Comparison of ENCODE assay signal across 1 cellular context in the genomic region with DNA sequence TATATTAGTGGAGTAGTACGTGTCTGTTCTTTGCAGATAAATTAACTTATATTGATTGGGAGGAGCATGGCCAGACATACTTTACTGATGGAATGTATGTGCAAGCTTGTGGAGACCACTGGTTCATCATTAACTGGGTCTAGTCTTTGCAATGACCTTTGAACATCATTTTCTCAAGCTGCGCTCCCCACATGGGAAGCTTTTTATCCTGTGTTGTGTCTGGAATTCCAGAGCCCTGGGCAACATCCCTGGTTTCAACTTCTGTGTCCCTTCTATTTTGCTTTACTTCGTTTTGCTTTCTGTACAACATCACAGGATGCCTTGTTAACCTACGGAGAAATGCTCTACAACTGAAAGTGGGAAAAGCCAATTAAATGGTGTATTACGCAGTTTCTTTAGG.
TF ChIP-seq lines count a peak whose summit lies in the region.

No MANE protein-coding gene starts in this region.

TF ChIP-seq in HepG2, 621 proteins besides CTCF, POLR2A, EP300 and RAD21 (continued from another document and continues in another):
- TF ChIP-seq, protein P1, sequence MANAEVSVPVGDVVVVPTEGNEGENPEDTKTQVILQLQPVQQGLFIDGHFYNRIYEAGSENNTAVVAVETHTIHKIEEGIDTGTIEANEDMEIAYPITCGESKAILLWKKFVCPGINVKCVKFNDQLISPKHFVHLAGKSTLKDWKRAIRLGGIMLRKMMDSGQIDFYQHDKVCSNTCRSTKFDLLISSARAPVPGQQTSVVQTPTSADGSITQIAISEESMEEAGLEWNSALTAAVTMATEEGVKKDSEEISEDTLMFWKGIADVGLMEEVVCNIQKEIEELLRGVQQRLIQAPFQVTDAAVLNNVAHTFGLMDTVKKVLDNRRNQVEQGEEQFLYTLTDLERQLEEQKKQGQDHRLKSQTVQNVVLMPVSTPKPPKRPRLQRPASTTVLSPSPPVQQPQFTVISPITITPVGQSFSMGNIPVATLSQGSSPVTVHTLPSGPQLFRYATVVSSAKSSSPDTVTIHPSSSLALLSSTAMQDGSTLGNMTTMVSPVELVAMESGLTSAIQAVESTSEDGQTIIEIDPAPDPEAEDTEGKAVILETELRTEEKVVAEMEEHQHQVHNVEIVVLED (CRISPR knock-in tag; IDR thresholded peaks at IDR 0.05; ENCODE audit: borderline replicate concordance): no peak; the same call in 1 of the 2 replicates
- peak; percentile 84; the same call in 1 of the 2 replicates for TF ChIP-seq ZNF644 (CRISPR knock-in tag; IDR thresholded peaks at IDR 0.05; ENCODE audit: low read depth)
- TF ChIP-seq ATF7-NPFF (CRISPR knock-in tag; IDR thresholded peaks at IDR 0.05; ENCODE audit: low read depth): no peak
- no peak for TF ChIP-seq GTF2F1 (IDR thresholded peaks at IDR 0.05; ENCODE audit: low read length)
- TF ChIP-seq HMG20B (CRISPR knock-in tag; conservative IDR thresholded peaks at IDR 0.05): peak; percentile 27; the same call in 1 of the 2 replicates
- TF ChIP-seq HINFP (CRISPR knock-in tag; IDR thresholded peaks at IDR 0.05; ENCODE audit: low read depth): no peak
- no peak for TF ChIP-seq KLF6 (CRISPR knock-in tag; IDR thresholded peaks at IDR 0.05)
- no peak for TF ChIP-seq ZNF121 (CRISPR knock-in tag; IDR thresholded peaks at IDR 0.05)
- 0 out of 2 replicates have a peak, but pooled peaks have one; percentile 52 for TF ChIP-seq ZNF124 (CRISPR knock-in tag; IDR thresholded peaks at IDR 0.05)
- TF ChIP-seq NFE2L1 (CRISPR knock-in tag; IDR thresholded peaks at IDR 0.05; ENCODE audit: borderline replicate concordance): no peak
- peak; percentile 55 for TF ChIP-seq TBL1XR1 (IDR thresholded peaks at IDR 0.05; ENCODE audit: borderline replicate concordance, low read length, partially characterized antibody)
- TF ChIP-seq ZMAT3 (CRISPR knock-in tag; conservative IDR thresholded peaks at IDR 0.05): no peak
- TF ChIP-seq ZKSCAN8 (CRISPR knock-in tag; IDR thresholded peaks at IDR 0.05; ENCODE audit: borderline replicate concordance): peak; percentile 74; the same call in 1 of the 2 replicates
- no peak for TF ChIP-seq SUZ12 (IDR thresholded peaks at IDR 0.05; ENCODE audit: low read depth, low read length)
- TF ChIP-seq ZNF263 (CRISPR knock-in tag; IDR thresholded peaks at IDR 0.05): no peak
- no peak for TF ChIP-seq ELK4 (CRISPR knock-in tag; IDR thresholded peaks at IDR 0.05; ENCODE audit: borderline replicate concordance)
- no peak for TF ChIP-seq ZNF138 (CRISPR knock-in tag; IDR thresholded peaks at IDR 0.05; ENCODE audit: low read depth)
- peak; percentile 67 for TF ChIP-seq MAX (IDR thresholded peaks at IDR 0.05)
- TF ChIP-seq SKIL (CRISPR knock-in tag; IDR thresholded peaks at IDR 0.05; ENCODE audit: borderline replicate concordance): peak; percentile 98
- TF ChIP-seq MBNL3 (CRISPR knock-in tag; conservative IDR thresholded peaks at IDR 0.05): no peak
- TF ChIP-seq HES4 (CRISPR knock-in tag; IDR thresholded peaks at IDR 0.05; ENCODE audit: borderline replicate concordance): no peak
- TF ChIP-seq ARID2 (CRISPR knock-in tag; IDR thresholded peaks at IDR 0.05; ENCODE audit: borderline replicate concordance): no peak
- TF ChIP-seq ZNF350 (CRISPR knock-in tag; IDR thresholded peaks at IDR 0.05; ENCODE audit: borderline replicate concordance, low read depth): no peak
- no peak for TF ChIP-seq HMGA1 (CRISPR knock-in tag; conservative IDR thresholded peaks at IDR 0.05)
- no peak for TF ChIP-seq TERF1 (CRISPR knock-in tag; IDR thresholded peaks at IDR 0.05)
- no peak for TF ChIP-seq SRSF4 (IDR thresholded peaks at IDR 0.05; ENCODE audit: low read depth, low read length, poor library complexity, severe bottlenecking)
- TF ChIP-seq, protein P2, sequence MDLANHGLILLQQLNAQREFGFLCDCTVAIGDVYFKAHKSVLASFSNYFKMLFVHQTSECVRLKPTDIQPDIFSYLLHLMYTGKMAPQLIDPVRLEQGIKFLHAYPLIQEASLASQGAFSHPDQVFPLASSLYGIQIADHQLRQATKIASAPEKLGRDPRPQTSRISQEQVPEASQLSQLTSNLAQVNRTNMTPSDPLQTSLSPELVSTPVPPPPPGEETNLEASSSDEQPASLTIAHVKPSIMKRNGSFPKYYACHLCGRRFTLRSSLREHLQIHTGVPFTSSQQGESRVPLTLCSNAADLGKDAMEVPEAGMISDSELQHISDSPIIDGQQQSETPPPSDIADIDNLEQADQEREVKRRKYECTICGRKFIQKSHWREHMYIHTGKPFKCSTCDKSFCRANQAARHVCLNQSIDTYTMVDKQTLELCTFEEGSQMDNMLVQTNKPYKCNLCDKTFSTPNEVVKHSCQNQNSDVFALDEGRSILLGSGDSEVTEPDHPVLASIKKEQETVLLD (CRISPR knock-in tag; IDR thresholded peaks at IDR 0.05; ENCODE audit: low read depth): no peak
- no peak for TF ChIP-seq RAD51 (IDR thresholded peaks at IDR 0.05; ENCODE audit: borderline replicate concordance)
- TF ChIP-seq YEATS4 (CRISPR knock-in tag; IDR thresholded peaks at IDR 0.05; ENCODE audit: borderline replicate concordance): peak; percentile 53; the same call in 1 of the 2 replicates
- no peak for TF ChIP-seq IRX3 (CRISPR knock-in tag; IDR thresholded peaks at IDR 0.05; ENCODE audit: borderline replicate concordance, low read depth)
- TF ChIP-seq, protein P3, sequence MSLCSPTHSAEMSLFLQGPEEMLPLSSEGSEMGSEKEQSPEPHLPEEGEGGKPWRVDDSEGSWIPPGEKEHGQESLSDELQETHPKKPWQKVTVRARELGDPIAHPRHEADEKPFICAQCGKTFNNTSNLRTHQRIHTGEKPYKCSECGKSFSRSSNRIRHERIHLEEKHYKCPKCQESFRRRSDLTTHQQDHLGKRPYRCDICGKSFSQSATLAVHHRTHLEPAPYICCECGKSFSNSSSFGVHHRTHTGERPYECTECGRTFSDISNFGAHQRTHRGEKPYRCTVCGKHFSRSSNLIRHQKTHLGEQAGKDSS (CRISPR knock-in tag; IDR thresholded peaks at IDR 0.05; ENCODE audit: borderline replicate concordance, low read depth): no peak
- TF ChIP-seq CENPT (CRISPR knock-in tag; IDR thresholded peaks at IDR 0.05; ENCODE audit: low read depth): no peak
- no peak for TF ChIP-seq MXD4 (CRISPR knock-in tag; IDR thresholded peaks at IDR 0.05)
- TF ChIP-seq GATAD2A (CRISPR knock-in tag; IDR thresholded peaks at IDR 0.05): peak; percentile 88
- TF ChIP-seq, protein P4, sequence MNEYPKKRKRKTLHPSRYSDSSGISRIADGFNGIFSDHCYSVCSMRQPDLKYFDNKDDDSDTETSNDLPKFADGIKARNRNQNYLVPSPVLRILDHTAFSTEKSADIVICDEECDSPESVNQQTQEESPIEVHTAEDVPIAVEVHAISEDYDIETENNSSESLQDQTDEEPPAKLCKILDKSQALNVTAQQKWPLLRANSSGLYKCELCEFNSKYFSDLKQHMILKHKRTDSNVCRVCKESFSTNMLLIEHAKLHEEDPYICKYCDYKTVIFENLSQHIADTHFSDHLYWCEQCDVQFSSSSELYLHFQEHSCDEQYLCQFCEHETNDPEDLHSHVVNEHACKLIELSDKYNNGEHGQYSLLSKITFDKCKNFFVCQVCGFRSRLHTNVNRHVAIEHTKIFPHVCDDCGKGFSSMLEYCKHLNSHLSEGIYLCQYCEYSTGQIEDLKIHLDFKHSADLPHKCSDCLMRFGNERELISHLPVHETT (CRISPR knock-in tag; conservative IDR thresholded peaks at IDR 0.05): no peak
- TF ChIP-seq HDAC2 (CRISPR knock-in tag; IDR thresholded peaks at IDR 0.05): peak; percentile 83
- peak; percentile 42 for TF ChIP-seq JARID2 (CRISPR knock-in tag; IDR thresholded peaks at IDR 0.05; ENCODE audit: insufficient replicate concordance)
- no peak for TF ChIP-seq ZNF839 (CRISPR knock-in tag; IDR thresholded peaks at IDR 0.05; ENCODE audit: borderline replicate concordance)
- TF ChIP-seq CEBPB (IDR thresholded peaks at IDR 0.05; ENCODE audit: borderline replicate concordance, low read depth, low read length): peak; percentile 54; the same call in 1 of the 2 replicates
- no peak; the same call in 1 of the 2 replicates for TF ChIP-seq GATAD1 (CRISPR knock-in tag; IDR thresholded peaks at IDR 0.05)
- TF ChIP-seq ZC3H13 (CRISPR knock-in tag; IDR thresholded peaks at IDR 0.05): no peak
- TF ChIP-seq FOXK1 (CRISPR knock-in tag; IDR thresholded peaks at IDR 0.05; ENCODE audit: borderline replicate concordance, low read depth): peak; percentile 82
- TF ChIP-seq, protein P5, sequence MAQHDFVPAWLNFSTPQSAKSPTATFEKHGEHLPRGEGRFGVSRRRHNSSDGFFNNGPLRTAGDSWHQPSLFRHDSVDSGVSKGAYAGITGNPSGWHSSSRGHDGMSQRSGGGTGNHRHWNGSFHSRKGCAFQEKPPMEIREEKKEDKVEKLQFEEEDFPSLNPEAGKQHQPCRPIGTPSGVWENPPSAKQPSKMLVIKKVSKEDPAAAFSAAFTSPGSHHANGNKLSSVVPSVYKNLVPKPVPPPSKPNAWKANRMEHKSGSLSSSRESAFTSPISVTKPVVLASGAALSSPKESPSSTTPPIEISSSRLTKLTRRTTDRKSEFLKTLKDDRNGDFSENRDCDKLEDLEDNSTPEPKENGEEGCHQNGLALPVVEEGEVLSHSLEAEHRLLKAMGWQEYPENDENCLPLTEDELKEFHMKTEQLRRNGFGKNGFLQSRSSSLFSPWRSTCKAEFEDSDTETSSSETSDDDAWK (CRISPR knock-in tag; IDR thresholded peaks at IDR 0.05): no peak
- TF ChIP-seq ZKSCAN5 (CRISPR knock-in tag; IDR thresholded peaks at IDR 0.05): no peak
- no peak; the same call in 1 of the 2 replicates for TF ChIP-seq GFI1 (CRISPR knock-in tag; IDR thresholded peaks at IDR 0.05; ENCODE audit: borderline replicate concordance)
- TF ChIP-seq AKAP8 (CRISPR knock-in tag; IDR thresholded peaks at IDR 0.05): no peak
- TF ChIP-seq, protein P6, sequence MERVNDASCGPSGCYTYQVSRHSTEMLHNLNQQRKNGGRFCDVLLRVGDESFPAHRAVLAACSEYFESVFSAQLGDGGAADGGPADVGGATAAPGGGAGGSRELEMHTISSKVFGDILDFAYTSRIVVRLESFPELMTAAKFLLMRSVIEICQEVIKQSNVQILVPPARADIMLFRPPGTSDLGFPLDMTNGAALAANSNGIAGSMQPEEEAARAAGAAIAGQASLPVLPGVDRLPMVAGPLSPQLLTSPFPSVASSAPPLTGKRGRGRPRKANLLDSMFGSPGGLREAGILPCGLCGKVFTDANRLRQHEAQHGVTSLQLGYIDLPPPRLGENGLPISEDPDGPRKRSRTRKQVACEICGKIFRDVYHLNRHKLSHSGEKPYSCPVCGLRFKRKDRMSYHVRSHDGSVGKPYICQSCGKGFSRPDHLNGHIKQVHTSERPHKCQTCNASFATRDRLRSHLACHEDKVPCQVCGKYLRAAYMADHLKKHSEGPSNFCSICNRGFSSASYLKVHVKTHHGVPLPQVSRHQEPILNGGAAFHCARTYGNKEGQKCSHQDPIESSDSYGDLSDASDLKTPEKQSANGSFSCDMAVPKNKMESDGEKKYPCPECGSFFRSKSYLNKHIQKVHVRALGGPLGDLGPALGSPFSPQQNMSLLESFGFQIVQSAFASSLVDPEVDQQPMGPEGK (CRISPR knock-in tag; IDR thresholded peaks at IDR 0.05): peak; percentile 79
